ENCODE assay signal across 32 cellular contexts in genomic region chr12:5155866-5156265, GRCh38.
"Had no signal": no experiment of that assay in that cellular context is flagged by ENCODE, and none has a peak within 500 bp of the region (broad histone marks: within the 10 kb centered on the region; RNA-seq: fewer than 3 reads in every experiment).

No MANE protein-coding gene starts in this region.

- DNase-seq: activated B cell treated with CpG ODN at 0.5 μM for 24 hours; activated CD4-positive, alpha-beta memory T cell treated with anti-CD3 and anti-CD28 coated beads for 36 hours; activated CD4-positive, alpha-beta T cell treated with anti-CD3 and anti-CD28 coated beads for 4 hours; activated CD4-positive, alpha-beta T cell treated with anti-CD3 and anti-CD28 coated beads, Interleukin-2, amount 10 ng/mL, durations not matched to agents 24 days and 14 days; activated CD4-positive, alpha-beta T cell treated with anti-CD3 and anti-CD28 coated beads, Interleukin-2, amount 50 U/mL, for 1 hour; activated CD4-positive, alpha-beta T cell treated with anti-CD3 and anti-CD28 coated beads, Interleukin-2, amount 50 U/mL, for 4 hours; activated CD4-positive, CD25-positive, alpha-beta regulatory T cell treated with anti-CD3 and anti-CD28 coated beads, Interleukin-2, amount 50 U/mL, for 72 hours; activated CD8-positive, alpha-beta memory T cell treated with anti-CD3 and anti-CD28 coated beads, Interleukin-2, amount 50 U/mL, for 4 hours; activated CD8-positive, alpha-beta T cell treated with anti-CD3 and anti-CD28 coated beads for 36 hours; activated effector memory CD4-positive, alpha-beta T cell treated with anti-CD3 and anti-CD28 coated beads, Interleukin-2, amount 50 U/mL, for 16 hours; activated gamma-delta T cell treated with Interleukin-2 at 50 U/mL for 16 hours; activated naive CD4-positive, alpha-beta T cell; activated naive CD4-positive, alpha-beta T cell treated with anti-CD3 and anti-CD28 coated beads for 36 hours; activated naive CD4-positive, alpha-beta T cell treated with anti-CD3 and anti-CD28 coated beads, Interleukin-2, amount 50 U/mL, for 16 hours; activated naive CD8-positive, alpha-beta T cell treated with anti-CD3 and anti-CD28 coated beads for 36 hours; activated T-cell treated with anti-CD3 and anti-CD28 coated beads for 4 hours; activated T-cell treated with anti-CD3 and anti-CD28 coated beads, Interleukin-2, amount 50 U/mL, for 1 hour; activated T-cell treated with anti-CD3 and anti-CD28 coated beads, Interleukin-2, amount 50 U/mL, for 4 hours; activated T-cell treated with anti-CD3 and anti-CD28 coated beads, Interleukin-2, amount 50 U/mL, for 72 hours; adrenal gland; amniotic stem cell; caudate nucleus; cerebellar nuclear complex; T-helper 1 cell; T-helper 2 cell; T-helper 9 cell had no signal

- ATAC-seq: activated CD8-positive, alpha-beta T cell treated with anti-CD3 and anti-CD28 coated beads for 36 hours; activated naive CD4-positive, alpha-beta T cell treated with anti-CD3 and anti-CD28 coated beads, Interleukin-2, amount 50 U/mL, for 72 hours; activated T-cell treated with anti-CD3 and anti-CD28 coated beads, Interleukin-2, amount 50 U/mL, for 4 hours; activated T-cell treated with anti-CD3 and anti-CD28 coated beads, Interleukin-2, amount 50 U/mL, for 72 hours; activated T-helper 17 cell treated with anti-CD3 and anti-CD28 coated beads, Interleukin-2, amount 50 U/mL, for 72 hours had no signal

- H3K9me3 ChIP-seq: adrenal gland, ascending aorta had no signal

- H3K27me3 ChIP-seq: adrenal gland, ascending aorta, cardiac muscle cell had no signal

- H3K4me3 ChIP-seq: adrenal gland, ascending aorta, cardiac muscle cell had no signal

- H3K36me3 ChIP-seq: adrenal gland, ascending aorta, cardiac muscle cell had no signal

- FAIRE-seq: TTC549 had no signal

- H3K4me1 ChIP-seq: adrenal gland, ascending aorta had no signal

- H3K27ac ChIP-seq: adrenal gland, ascending aorta, cardiac muscle cell, VCaP had no signal
